27 cellular contexts compared by ENCODE assay signal in genomic region chr12:62655524-62656160, GRCh38.
DNase-seq lines count a peak whose midpoint lies in the region; ATAC-seq and TF ChIP-seq lines count a peak whose summit lies in the region.
"Had no signal": no experiment of that assay in that cellular context is flagged by ENCODE, and none has a peak within 500 bp of the region (broad histone marks: within the 10 kb centered on the region; RNA-seq: fewer than 3 reads in every experiment).

No MANE protein-coding gene starts in this region.

- no peaks in the 10 kb centered on the region for H3K27me3 Mint-ChIP-seq in neural crest cell (ENCODE audit: low read depth)

- ATAC-seq in GM21737 (IDR thresholded peaks at IDR 0.05; ENCODE audit: unreplicated experiment), result no peak
- ATAC-seq: activated naive CD8-positive, alpha-beta T cell treated with anti-CD3 and anti-CD28 coated beads, Interleukin-2, amount 50 U/mL, for 24 hours; gastroesophageal sphincter; K562; left lung; PC-3; stimulated activated effector memory CD8-positive, alpha-beta T cell treated with anti-CD3 and anti-CD28 coated beads, Interleukin-12 subunit alpha, Interleukin-12 subunit beta, amount 100 ng/mL, for 72 hours; upper lobe of right lung had no signal

- TF ChIP-seq CTCF in neural crest cell (conservative IDR thresholded peaks at IDR 0.05), result no peak
- no peak for TF ChIP-seq CTCF in sigmoid colon (IDR thresholded peaks at IDR 0.05)

- peak overlapping the region; percentile 20 for H3K4me3 Mint-ChIP-seq in neural crest cell
- H3K4me3 Mint-ChIP-seq: activated naive CD8-positive, alpha-beta T cell treated with anti-CD3 and anti-CD28 coated beads, Interleukin-2, amount 50 U/mL, for 24 hours; CD4-positive, alpha-beta T cell; central memory CD8-positive, alpha-beta T cell; stimulated activated effector memory CD8-positive, alpha-beta T cell treated with anti-CD3 and anti-CD28 coated beads, Interleukin-12 subunit alpha, Interleukin-12 subunit beta, amount 100 ng/mL, for 72 hours; T-helper 1 cell treated with Interleukin-12 subunit alpha and Interleukin-12 subunit beta and Interleukin-4 antibody, amounts not matched to agents 30 μg/mL and 1 μg/mL, for 36 hours had no signal

- TF ChIP-seq EP300 in sigmoid colon (IDR thresholded peaks at IDR 0.05), result no peak

- H3K4me1 ChIP-seq in sigmoid colon, result no peaks in the 10 kb centered on the region
- H3K4me1 ChIP-seq: gastroesophageal sphincter, left lung, upper lobe of right lung had no signal

- TF ChIP-seq POLR2A in sigmoid colon (IDR thresholded peaks at IDR 0.05), result no peak

- peak overlapping the region; percentile 9 for H3K27ac Mint-ChIP-seq in neural crest cell (ENCODE audit: unreplicated experiment)
- H3K27ac Mint-ChIP-seq: activated naive CD8-positive, alpha-beta T cell treated with anti-CD3 and anti-CD28 coated beads, Interleukin-2, amount 50 U/mL, for 24 hours; CD4-positive, alpha-beta T cell; stimulated activated effector memory CD8-positive, alpha-beta T cell treated with anti-CD3 and anti-CD28 coated beads, Interleukin-12 subunit alpha, Interleukin-12 subunit beta, amount 100 ng/mL, for 72 hours; T-helper 1 cell treated with Interleukin-12 subunit alpha and Interleukin-12 subunit beta and Interleukin-4 antibody, amounts not matched to agents 30 μg/mL and 1 μg/mL, for 36 hours had no signal

- no peaks in the 10 kb centered on the region for H3K36me3 ChIP-seq in sigmoid colon
- H3K36me3 ChIP-seq: gastroesophageal sphincter, left lung, upper lobe of right lung had no signal

- H3K9me3 Mint-ChIP-seq in neural crest cell, result peaks cover 3% of the 10 kb centered on the region
- H3K9me3 Mint-ChIP-seq: activated naive CD8-positive, alpha-beta T cell treated with anti-CD3 and anti-CD28 coated beads, Interleukin-2, amount 50 U/mL, for 24 hours; CD4-positive, alpha-beta T cell; central memory CD8-positive, alpha-beta T cell; stimulated activated effector memory CD8-positive, alpha-beta T cell treated with anti-CD3 and anti-CD28 coated beads, Interleukin-12 subunit alpha, Interleukin-12 subunit beta, amount 100 ng/mL, for 72 hours; T-helper 1 cell treated with Interleukin-12 subunit alpha and Interleukin-12 subunit beta and Interleukin-4 antibody, amounts not matched to agents 30 μg/mL and 1 μg/mL, for 36 hours had no signal

- peaks cover 85% of the 10 kb centered on the region for H3K4me1 Mint-ChIP-seq in neural crest cell
- H3K4me1 Mint-ChIP-seq: activated naive CD8-positive, alpha-beta T cell treated with anti-CD3 and anti-CD28 coated beads, Interleukin-2, amount 50 U/mL, for 24 hours had no signal

- WGBS in sigmoid colon, 2 donors, result 87 to 92% methylated on average over 8 of the region's 8 CpGs

- H3K9me3 ChIP-seq in sigmoid colon, result no peaks in the 10 kb centered on the region
- H3K9me3 ChIP-seq: gastroesophageal sphincter, left lung, SK-N-SH, upper lobe of right lung had no signal

- no peaks in the 10 kb centered on the region for H3K36me3 Mint-ChIP-seq in neural crest cell (ENCODE audit: low read depth)
- H3K36me3 Mint-ChIP-seq: stimulated activated effector memory CD8-positive, alpha-beta T cell treated with anti-CD3 and anti-CD28 coated beads, Interleukin-12 subunit alpha, Interleukin-12 subunit beta, amount 100 ng/mL, for 72 hours had no signal

- no peaks in the 10 kb centered on the region for H3K27me3 ChIP-seq in sigmoid colon
- H3K27me3 ChIP-seq: gastroesophageal sphincter, hepatocyte, left lung, upper lobe of right lung had no signal

- peak overlapping the region; percentile 8 for H3K27ac ChIP-seq in angular gyrus (ENCODE audit: low read depth, low read length)
- no peak overlapping the region for H3K27ac ChIP-seq in sigmoid colon
- H3K27ac ChIP-seq: gastroesophageal sphincter, hepatocyte, left lung, upper lobe of right lung had no signal

- H3K4me3 ChIP-seq in sigmoid colon, result no peak overlapping the region
- H3K4me3 ChIP-seq: gastroesophageal sphincter, hepatocyte, K562, left lung, upper lobe of right lung had no signal

- intact Hi-C loops in sigmoid colon (cut with DNase I), result no loop called here

- DNase-seq in C1 segment of cervical spinal cord (lab: John Stamatoyannopoulos, UW) (peak in 9 of 14 donors; percentile 33 to 70 (median 58)), globus pallidus (ENCODE audit: low spot score) (peak; percentile 43), neural crest cell (ENCODE audit: low read depth, low spot score) (no peak), NCI-H2196 (lab: John Stamatoyannopoulos, UW; ENCODE audit: unreplicated experiment) (no peak), sigmoid colon (no peak), HuH-7 (ENCODE audit: low spot score) (no peak)
- DNase-seq: activated CD4-positive, alpha-beta T cell treated with anti-CD3 and anti-CD28 coated beads, Interleukin-2, amount 50 U/mL, for 4 hours; activated naive CD4-positive, alpha-beta T cell; activated naive CD8-positive, alpha-beta T cell treated with anti-CD3 and anti-CD28 coated beads, Interleukin-2, amount 50 U/mL, for 24 hours; activated T-cell treated with anti-CD3 and anti-CD28 coated beads, Interleukin-2, amount 50 U/mL, for 48 hours; CD4-positive, alpha-beta T cell; dermis blood vessel endothelial cell; left lung; NCI-H1092 treated with DMSO at 0.1 percent for 48 hours; NCI-H1694 treated with DMSO at 0.1 percent for 48 hours; NCI-H510A treated with DMSO at 0.1 percent for 48 hours; PC-3; SK-N-SH; upper lobe of right lung had no signal

Comparison
In these comparisons a context has a peak if more than half of its experiments do, and no peak if none do; other contexts are left out.
1. DNase-seq: peak in C1 segment of cervical spinal cord (9 of 14) and globus pallidus (single experiment); none in neural crest cell (single experiment), NCI-H2196 (single experiment), sigmoid colon (single experiment) and HuH-7 (single experiment).